ENCODE assay signal across 7 cellular contexts in the genomic region with DNA sequence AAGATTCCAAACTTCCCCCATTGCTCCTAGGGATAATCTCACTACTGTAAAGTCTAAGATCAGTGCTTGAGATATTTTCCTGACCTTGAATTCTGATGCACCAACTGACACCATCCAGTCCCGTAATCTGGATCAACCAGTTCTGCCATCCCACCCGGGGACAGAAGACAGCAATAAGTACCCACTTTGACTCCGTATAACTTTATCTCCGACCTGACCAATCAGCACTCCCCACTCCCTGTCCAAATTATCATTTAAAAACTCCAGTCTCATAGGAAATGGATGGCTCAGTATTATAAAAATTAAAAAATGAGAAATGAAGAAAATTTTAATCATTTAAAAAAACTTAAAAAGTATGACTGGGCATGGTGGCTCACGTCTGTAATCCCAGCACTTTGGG.
"Had no signal": no experiment of that assay in that cellular context is flagged by ENCODE, and none has a peak within 500 bp of the region (broad histone marks: within the 10 kb centered on the region; RNA-seq: fewer than 3 reads in every experiment).

No MANE protein-coding gene starts in this region.

- H3K4me2 ChIP-seq: KMS-11 had no signal

- H3K9ac ChIP-seq: KMS-11 had no signal

- DNase-seq: IMR-90, KBM-7, KG1 had no signal

- FAIRE-seq: HepG2, HTR-8/SVneo had no signal

- ATAC-seq: HepG2 had no signal

- H3K27ac ChIP-seq: HL-60, KMS-11 had no signal
